ENCODE assay signal across 1 cellular context in the genomic region with DNA sequence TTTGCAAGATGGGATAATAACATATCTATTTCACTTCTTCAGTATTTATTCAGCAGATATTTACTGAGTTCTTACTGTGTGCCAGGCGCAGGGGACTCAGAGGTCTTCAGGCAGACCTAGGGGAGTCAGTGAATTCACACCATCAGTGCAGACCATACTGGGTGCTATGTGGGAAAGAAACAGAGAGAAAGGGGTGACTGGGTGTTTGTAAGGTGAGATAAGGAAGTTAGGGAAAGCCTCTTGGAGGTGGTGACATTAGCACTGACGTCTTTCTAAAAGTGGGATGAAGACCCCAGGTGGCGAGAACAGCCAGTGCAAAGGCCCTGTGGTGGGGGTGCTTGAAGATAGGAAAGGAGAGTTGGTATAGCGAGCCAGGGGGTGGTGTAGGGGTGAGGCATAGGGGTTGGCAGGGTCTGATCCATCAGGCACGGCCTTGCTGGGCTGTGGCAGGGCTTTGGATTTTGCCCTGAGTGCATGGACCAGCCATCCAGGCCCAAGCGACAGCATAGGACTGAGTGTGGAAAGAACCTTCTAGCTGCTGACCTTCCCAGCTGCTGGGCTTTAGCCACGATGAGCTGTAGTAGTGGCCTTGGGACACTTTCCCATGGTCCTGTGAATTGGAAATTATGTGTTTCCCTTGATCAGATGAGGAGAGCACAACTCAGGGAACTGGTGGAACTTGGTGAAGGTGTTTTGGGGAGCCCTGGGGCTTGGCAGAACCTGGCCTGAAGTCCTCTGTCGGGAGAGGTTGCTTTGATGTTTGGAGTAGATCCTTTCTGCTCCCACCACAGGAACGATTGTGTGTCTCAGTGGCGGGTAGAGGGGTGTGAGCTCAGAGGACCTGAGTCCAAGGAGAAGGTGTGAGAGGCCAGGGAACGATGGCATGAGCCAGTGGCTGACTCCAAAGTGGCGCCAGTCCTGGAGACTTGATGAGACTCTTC.
TF ChIP-seq lines count a peak whose summit lies in the region.

No MANE protein-coding gene starts in this region.

TF ChIP-seq in HepG2, 621 proteins besides CTCF, POLR2A, EP300 and RAD21 (continued from another document and continues in another):
- TF ChIP-seq ADNP (CRISPR knock-in tag; IDR thresholded peaks at IDR 0.05) (peak; percentile 75; the same call in 1 of the 2 replicates), HHEX (CRISPR knock-in tag; IDR thresholded peaks at IDR 0.05) (no peak), ZNF782 (CRISPR knock-in tag; IDR thresholded peaks at IDR 0.05; ENCODE audit: borderline replicate concordance) (no peak), ELF1 (CRISPR knock-in tag; IDR thresholded peaks at IDR 0.05) (no peak), ZNF7 (CRISPR knock-in tag; IDR thresholded peaks at IDR 0.05) (no peak), SOX6 (IDR thresholded peaks at IDR 0.05) (no peak), SOX6 (CRISPR knock-in tag; IDR thresholded peaks at IDR 0.05) (no peak), ZBTB7A (CRISPR knock-in tag; IDR thresholded peaks at IDR 0.05) (peak; percentile 41; the same call in 1 of the 2 replicates), XRCC5 (optimal IDR thresholded peaks at IDR 0.05; ENCODE audit: low read length) (peak; percentile 3), HMG20A (CRISPR knock-in tag; IDR thresholded peaks at IDR 0.05; ENCODE audit: borderline replicate concordance) (no peak), ZBTB38 (CRISPR knock-in tag; IDR thresholded peaks at IDR 0.05) (peak; percentile 58; the same call in 1 of the 2 replicates), NFKB2 (CRISPR knock-in tag; IDR thresholded peaks at IDR 0.05; ENCODE audit: borderline replicate concordance) (no peak; the same call in 1 of the 2 replicates), ZNF605 (CRISPR knock-in tag; IDR thresholded peaks at IDR 0.05) (peak; percentile 53; the same call in 1 of the 2 replicates), TBX2 (CRISPR knock-in tag; IDR thresholded peaks at IDR 0.05; ENCODE audit: borderline replicate concordance) (peak; percentile 38; the same call in 1 of the 2 replicates), GFI1 (CRISPR knock-in tag; IDR thresholded peaks at IDR 0.05; ENCODE audit: borderline replicate concordance) (no peak), PHF20 (CRISPR knock-in tag; IDR thresholded peaks at IDR 0.05) (no peak), ZFX (CRISPR knock-in tag; IDR thresholded peaks at IDR 0.05; ENCODE audit: low read depth) (peak; percentile 53)
- TF ChIP-seq, protein P1, sequence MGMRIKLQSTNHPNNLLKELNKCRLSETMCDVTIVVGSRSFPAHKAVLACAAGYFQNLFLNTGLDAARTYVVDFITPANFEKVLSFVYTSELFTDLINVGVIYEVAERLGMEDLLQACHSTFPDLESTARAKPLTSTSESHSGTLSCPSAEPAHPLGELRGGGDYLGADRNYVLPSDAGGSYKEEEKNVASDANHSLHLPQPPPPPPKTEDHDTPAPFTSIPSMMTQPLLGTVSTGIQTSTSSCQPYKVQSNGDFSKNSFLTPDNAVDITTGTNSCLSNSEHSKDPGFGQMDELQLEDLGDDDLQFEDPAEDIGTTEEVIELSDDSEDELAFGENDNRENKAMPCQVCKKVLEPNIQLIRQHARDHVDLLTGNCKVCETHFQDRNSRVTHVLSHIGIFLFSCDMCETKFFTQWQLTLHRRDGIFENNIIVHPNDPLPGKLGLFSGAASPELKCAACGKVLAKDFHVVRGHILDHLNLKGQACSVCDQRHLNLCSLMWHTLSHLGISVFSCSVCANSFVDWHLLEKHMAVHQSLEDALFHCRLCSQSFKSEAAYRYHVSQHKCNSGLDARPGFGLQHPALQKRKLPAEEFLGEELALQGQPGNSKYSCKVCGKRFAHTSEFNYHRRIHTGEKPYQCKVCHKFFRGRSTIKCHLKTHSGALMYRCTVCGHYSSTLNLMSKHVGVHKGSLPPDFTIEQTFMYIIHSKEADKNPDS (CRISPR knock-in tag; IDR thresholded peaks at IDR 0.05), result 0 out of 2 replicates have a peak, but pooled peaks have one; percentile 57
- TF ChIP-seq, protein P2, sequence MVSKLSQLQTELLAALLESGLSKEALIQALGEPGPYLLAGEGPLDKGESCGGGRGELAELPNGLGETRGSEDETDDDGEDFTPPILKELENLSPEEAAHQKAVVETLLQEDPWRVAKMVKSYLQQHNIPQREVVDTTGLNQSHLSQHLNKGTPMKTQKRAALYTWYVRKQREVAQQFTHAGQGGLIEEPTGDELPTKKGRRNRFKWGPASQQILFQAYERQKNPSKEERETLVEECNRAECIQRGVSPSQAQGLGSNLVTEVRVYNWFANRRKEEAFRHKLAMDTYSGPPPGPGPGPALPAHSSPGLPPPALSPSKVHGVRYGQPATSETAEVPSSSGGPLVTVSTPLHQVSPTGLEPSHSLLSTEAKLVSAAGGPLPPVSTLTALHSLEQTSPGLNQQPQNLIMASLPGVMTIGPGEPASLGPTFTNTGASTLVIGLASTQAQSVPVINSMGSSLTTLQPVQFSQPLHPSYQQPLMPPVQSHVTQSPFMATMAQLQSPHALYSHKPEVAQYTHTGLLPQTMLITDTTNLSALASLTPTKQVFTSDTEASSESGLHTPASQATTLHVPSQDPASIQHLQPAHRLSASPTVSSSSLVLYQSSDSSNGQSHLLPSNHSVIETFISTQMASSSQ (IDR thresholded peaks at IDR 0.05; ENCODE audit: low read depth), result no peak
- TF ChIP-seq, protein P2 (CRISPR knock-in tag; IDR thresholded peaks at IDR 0.05; ENCODE audit: borderline replicate concordance), result no peak
- TF ChIP-seq, protein P3, sequence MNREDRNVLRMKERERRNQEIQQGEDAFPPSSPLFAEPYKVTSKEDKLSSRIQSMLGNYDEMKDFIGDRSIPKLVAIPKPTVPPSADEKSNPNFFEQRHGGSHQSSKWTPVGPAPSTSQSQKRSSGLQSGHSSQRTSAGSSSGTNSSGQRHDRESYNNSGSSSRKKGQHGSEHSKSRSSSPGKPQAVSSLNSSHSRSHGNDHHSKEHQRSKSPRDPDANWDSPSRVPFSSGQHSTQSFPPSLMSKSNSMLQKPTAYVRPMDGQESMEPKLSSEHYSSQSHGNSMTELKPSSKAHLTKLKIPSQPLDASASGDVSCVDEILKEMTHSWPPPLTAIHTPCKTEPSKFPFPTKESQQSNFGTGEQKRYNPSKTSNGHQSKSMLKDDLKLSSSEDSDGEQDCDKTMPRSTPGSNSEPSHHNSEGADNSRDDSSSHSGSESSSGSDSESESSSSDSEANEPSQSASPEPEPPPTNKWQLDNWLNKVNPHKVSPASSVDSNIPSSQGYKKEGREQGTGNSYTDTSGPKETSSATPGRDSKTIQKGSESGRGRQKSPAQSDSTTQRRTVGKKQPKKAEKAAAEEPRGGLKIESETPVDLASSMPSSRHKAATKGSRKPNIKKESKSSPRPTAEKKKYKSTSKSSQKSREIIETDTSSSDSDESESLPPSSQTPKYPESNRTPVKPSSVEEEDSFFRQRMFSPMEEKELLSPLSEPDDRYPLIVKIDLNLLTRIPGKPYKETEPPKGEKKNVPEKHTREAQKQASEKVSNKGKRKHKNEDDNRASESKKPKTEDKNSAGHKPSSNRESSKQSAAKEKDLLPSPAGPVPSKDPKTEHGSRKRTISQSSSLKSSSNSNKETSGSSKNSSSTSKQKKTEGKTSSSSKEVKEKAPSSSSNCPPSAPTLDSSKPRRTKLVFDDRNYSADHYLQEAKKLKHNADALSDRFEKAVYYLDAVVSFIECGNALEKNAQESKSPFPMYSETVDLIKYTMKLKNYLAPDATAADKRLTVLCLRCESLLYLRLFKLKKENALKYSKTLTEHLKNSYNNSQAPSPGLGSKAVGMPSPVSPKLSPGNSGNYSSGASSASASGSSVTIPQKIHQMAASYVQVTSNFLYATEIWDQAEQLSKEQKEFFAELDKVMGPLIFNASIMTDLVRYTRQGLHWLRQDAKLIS (CRISPR knock-in tag; IDR thresholded peaks at IDR 0.05), result no peak
- TF ChIP-seq, protein P4, sequence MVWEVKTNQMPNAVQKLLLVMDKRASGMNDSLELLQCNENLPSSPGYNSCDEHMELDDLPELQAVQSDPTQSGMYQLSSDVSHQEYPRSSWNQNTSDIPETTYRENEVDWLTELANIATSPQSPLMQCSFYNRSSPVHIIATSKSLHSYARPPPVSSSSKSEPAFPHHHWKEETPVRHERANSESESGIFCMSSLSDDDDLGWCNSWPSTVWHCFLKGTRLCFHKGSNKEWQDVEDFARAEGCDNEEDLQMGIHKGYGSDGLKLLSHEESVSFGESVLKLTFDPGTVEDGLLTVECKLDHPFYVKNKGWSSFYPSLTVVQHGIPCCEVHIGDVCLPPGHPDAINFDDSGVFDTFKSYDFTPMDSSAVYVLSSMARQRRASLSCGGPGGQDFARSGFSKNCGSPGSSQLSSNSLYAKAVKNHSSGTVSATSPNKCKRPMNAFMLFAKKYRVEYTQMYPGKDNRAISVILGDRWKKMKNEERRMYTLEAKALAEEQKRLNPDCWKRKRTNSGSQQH (CRISPR knock-in tag; IDR thresholded peaks at IDR 0.05; ENCODE audit: low read depth), result 0 out of 2 replicates have a peak, but pooled peaks have one; percentile 28
- TF ChIP-seq, protein P5, sequence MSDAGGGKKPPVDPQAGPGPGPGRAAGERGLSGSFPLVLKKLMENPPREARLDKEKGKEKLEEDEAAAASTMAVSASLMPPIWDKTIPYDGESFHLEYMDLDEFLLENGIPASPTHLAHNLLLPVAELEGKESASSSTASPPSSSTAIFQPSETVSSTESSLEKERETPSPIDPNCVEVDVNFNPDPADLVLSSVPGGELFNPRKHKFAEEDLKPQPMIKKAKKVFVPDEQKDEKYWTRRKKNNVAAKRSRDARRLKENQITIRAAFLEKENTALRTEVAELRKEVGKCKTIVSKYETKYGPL (CRISPR knock-in tag; IDR thresholded peaks at IDR 0.05), result no peak
- TF ChIP-seq, protein P6, sequence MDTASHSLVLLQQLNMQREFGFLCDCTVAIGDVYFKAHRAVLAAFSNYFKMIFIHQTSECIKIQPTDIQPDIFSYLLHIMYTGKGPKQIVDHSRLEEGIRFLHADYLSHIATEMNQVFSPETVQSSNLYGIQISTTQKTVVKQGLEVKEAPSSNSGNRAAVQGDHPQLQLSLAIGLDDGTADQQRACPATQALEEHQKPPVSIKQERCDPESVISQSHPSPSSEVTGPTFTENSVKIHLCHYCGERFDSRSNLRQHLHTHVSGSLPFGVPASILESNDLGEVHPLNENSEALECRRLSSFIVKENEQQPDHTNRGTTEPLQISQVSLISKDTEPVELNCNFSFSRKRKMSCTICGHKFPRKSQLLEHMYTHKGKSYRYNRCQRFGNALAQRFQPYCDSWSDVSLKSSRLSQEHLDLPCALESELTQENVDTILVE (CRISPR knock-in tag; IDR thresholded peaks at IDR 0.05), result no peak; the same call in 1 of the 2 replicates
- TF ChIP-seq, protein P7, sequence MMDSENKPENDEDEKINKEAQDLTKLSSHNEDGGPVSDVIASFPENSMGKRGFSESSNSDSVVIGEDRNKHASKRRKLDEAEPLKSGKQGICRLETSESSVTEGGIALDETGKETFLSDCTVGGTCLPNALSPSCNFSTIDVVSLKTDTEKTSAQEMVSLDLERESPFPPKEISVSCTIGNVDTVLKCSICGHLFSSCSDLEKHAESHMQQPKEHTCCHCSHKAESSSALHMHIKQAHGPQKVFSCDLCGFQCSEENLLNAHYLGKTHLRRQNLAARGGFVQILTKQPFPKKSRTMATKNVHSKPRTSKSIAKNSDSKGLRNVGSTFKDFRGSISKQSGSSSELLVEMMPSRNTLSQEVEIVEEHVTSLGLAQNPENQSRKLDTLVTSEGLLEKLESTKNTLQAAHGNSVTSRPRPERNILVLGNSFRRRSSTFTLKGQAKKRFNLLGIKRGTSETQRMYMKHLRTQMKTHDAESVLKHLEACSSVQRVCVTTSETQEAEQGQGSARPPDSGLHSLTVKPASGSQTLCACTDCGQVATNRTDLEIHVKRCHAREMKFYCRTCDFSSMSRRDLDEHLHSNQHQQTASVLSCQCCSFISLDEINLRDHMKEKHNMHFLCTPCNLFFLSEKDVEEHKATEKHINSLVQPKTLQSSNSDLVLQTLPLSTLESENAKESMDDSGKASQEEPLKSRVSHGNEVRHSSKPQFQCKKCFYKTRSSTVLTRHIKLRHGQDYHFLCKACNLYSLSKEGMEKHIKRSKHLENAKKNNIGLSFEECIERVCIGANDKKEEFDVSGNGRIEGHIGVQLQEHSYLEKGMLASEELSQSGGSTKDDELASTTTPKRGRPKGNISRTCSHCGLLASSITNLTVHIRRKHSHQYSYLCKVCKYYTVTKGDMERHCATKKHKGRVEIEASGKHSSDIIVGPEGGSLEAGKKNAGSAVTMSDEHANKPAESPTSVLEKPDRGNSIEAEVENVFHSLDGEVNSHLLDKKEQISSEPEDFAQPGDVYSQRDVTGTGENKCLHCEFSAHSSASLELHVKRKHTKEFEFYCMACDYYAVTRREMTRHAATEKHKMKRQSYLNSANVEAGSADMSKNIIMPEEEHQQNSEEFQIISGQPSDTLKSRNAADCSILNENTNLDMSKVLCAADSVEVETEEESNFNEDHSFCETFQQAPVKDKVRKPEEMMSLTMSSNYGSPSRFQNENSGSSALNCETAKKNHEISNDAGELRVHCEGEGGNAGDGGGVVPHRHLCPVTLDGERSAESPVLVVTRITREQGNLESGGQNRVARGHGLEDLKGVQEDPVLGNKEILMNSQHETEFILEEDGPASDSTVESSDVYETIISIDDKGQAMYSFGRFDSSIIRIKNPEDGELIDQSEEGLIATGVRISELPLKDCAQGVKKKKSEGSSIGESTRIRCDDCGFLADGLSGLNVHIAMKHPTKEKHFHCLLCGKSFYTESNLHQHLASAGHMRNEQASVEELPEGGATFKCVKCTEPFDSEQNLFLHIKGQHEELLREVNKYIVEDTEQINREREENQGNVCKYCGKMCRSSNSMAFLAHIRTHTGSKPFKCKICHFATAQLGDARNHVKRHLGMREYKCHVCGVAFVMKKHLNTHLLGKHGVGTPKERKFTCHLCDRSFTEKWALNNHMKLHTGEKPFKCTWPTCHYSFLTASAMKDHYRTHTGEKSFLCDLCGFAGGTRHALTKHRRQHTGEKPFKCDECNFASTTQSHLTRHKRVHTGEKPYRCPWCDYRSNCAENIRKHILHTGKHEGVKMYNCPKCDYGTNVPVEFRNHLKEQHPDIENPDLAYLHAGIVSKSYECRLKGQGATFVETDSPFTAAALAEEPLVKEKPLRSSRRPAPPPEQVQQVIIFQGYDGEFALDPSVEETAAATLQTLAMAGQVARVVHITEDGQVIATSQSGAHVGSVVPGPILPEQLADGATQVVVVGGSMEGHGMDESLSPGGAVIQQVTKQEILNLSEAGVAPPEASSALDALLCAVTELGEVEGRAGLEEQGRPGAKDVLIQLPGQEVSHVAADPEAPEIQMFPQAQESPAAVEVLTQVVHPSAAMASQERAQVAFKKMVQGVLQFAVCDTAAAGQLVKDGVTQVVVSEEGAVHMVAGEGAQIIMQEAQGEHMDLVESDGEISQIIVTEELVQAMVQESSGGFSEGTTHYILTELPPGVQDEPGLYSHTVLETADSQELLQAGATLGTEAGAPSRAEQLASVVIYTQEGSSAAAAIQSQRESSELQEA (CRISPR knock-in tag; IDR thresholded peaks at IDR 0.05; ENCODE audit: not compliant biosample characterization), result no peak
